Comparison of ENCODE assay signal across 21 cellular contexts in genomic region chr16:27066655-27067054, GRCh38. TPM values are rescaled to one million over a fixed set of nuclear protein-coding genes. Genes with fewer than 3 reads are reported as not detected.
DNase-seq lines count a peak whose midpoint lies in the region; ATAC-seq and TF ChIP-seq lines count a peak whose summit lies in the region.
"Had no signal": no experiment of that assay in that cellular context is flagged by ENCODE, and none has a peak within 500 bp of the region (broad histone marks: within the 10 kb centered on the region; RNA-seq: fewer than 3 reads in every experiment).

TSS of gene C16orf82 (plus strand) at chr16:27066927.

- H3K79me2 ChIP-seq in parathyroid adenoma: no peaks in the 10 kb centered on the region

- H3K27ac ChIP-seq in coronary artery (no peak within 1 kb of the TSS), mesenchymal stem cell (ENCODE audit: low read length, poor library complexity, severe bottlenecking) (no peak within 1 kb of the TSS), parathyroid adenoma (no peak within 1 kb of the TSS), esophagus squamous epithelium (no peak within 1 kb of the TSS)
- H3K27ac ChIP-seq: SJCRH30 had no signal

- peak within 1 kb of the TSS; percentile 47 for H4K91ac ChIP-seq in mesenchymal stem cell (ENCODE audit: low read length)

- H2BK5ac ChIP-seq in mesenchymal stem cell (ENCODE audit: low read depth, low read length, poor library complexity, severe bottlenecking): no peak within 1 kb of the TSS

- H3K9me3 ChIP-seq in NT2/D1 (ENCODE audit: insufficient read depth, low read length) (no peaks in the 10 kb centered on the region), mesenchymal stem cell (ENCODE audit: control insufficient read depth, low read length) (no peaks in the 10 kb centered on the region), parathyroid adenoma (ENCODE audit: control insufficient read depth, low read length) (no peaks in the 10 kb centered on the region), esophagus squamous epithelium (no peaks in the 10 kb centered on the region)
- H3K9me3 ChIP-seq: Caco-2, SJCRH30 had no signal

- 72% methylated on average over 6 of the region's 6 CpGs for WGBS in mesenchymal stem cell
- WGBS in esophagus squamous epithelium, 2 donors: 76 to 79% methylated on average over 3 of the region's 6 CpGs

- H3K4me2 ChIP-seq in mesenchymal stem cell (ENCODE audit: low read length, poor library complexity, severe bottlenecking): no peak within 1 kb of the TSS
- no peak within 1 kb of the TSS for H3K4me2 ChIP-seq in parathyroid adenoma (ENCODE audit: low read length)

- no peak within 1 kb of the TSS for H4K8ac ChIP-seq in mesenchymal stem cell (ENCODE audit: low read length)

- no peak within 1 kb of the TSS for H3K23ac ChIP-seq in mesenchymal stem cell (ENCODE audit: low read length in 2 of 2)

- H3K36me3 ChIP-seq in NT2/D1 (ENCODE audit: insufficient read depth, insufficient read length, low read length): no peaks in the 10 kb centered on the region
- H3K36me3 ChIP-seq in mesenchymal stem cell (ENCODE audit: control insufficient read depth in 1 of 2, insufficient read depth in 2 of 2, low read depth in 1 of 2, low read length in 2 of 2): no peaks in the 10 kb centered on the region
- no peaks in the 10 kb centered on the region for H3K36me3 ChIP-seq in parathyroid adenoma (ENCODE audit: control insufficient read depth, insufficient read depth, low read length)
- no peaks in the 10 kb centered on the region for H3K36me3 ChIP-seq in esophagus squamous epithelium
- H3K36me3 ChIP-seq: SJCRH30 had no signal

- no peaks in the 10 kb centered on the region for H3K79me1 ChIP-seq in mesenchymal stem cell (replicated peaks; ENCODE audit: low read length, poor library complexity, severe bottlenecking)

- no peak within 1 kb of the TSS for H2BK12ac ChIP-seq in mesenchymal stem cell (ENCODE audit: low read length in 2 of 2)

- intact Hi-C loops in esophagus squamous epithelium (cut with DNase I): no loop called here

- ATAC-seq in HG02588 (IDR thresholded peaks at IDR 0.05; ENCODE audit: unreplicated experiment): no peak
- ATAC-seq: CD8-positive, alpha-beta T cell; PC-3; Right ventricle myocardium inferior had no signal

- H3K4me3 ChIP-seq in NT2/D1 (ENCODE audit: insufficient read length, low read depth): no peak within 1 kb of the TSS
- peak within 1 kb of the TSS; percentile 21 for H3K4me3 ChIP-seq in coronary artery
- H3K4me3 ChIP-seq in mesenchymal stem cell (ENCODE audit: insufficient read depth in 1 of 2, low read depth in 1 of 2, low read length in 2 of 2): no peak within 1 kb of the TSS
- H3K4me3 ChIP-seq in parathyroid adenoma (ENCODE audit: low read depth, low read length): no peak within 1 kb of the TSS
- no peak within 1 kb of the TSS for H3K4me3 ChIP-seq in esophagus squamous epithelium
- H3K4me3 ChIP-seq: SJCRH30 had no signal

- H3K4me1 ChIP-seq in NT2/D1 (ENCODE audit: insufficient read depth, insufficient read length) (peaks cover 5% of the 10 kb centered on the region), mesenchymal stem cell (ENCODE audit: control insufficient read depth, insufficient read depth, low read depth, low read length) (no peaks in the 10 kb centered on the region), parathyroid adenoma (no peaks in the 10 kb centered on the region), esophagus squamous epithelium (no peaks in the 10 kb centered on the region)
- H3K4me1 ChIP-seq: Caco-2, SJCRH30 had no signal

- H2AK5ac ChIP-seq in mesenchymal stem cell (ENCODE audit: low read length, severe bottlenecking): no peak within 1 kb of the TSS

- H3K9ac ChIP-seq in NT2/D1 (ENCODE audit: insufficient read length, low read depth) (peak within 1 kb of the TSS; percentile 3), mesenchymal stem cell (ENCODE audit: low read length) (no peak within 1 kb of the TSS), parathyroid adenoma (no peak within 1 kb of the TSS)

- H3K27me3 ChIP-seq in NT2/D1 (ENCODE audit: insufficient read depth, insufficient read length) (no peaks in the 10 kb centered on the region), mesenchymal stem cell (ENCODE audit: control insufficient read depth in 1 of 2, insufficient read depth in 1 of 2, low read length in 2 of 2) (peaks cover 0 to 37% of the 10 kb centered on the region in 2 experiments), parathyroid adenoma (ENCODE audit: control insufficient read depth, insufficient read depth, low read length) (no peaks in the 10 kb centered on the region), esophagus squamous epithelium (peaks cover 0 to 18% (median 0%) of the 10 kb centered on the region in 4 donors)
- H3K27me3 ChIP-seq: SJCRH30 had no signal

- H3K18ac ChIP-seq in mesenchymal stem cell (ENCODE audit: low read depth in 1 of 2, low read length in 2 of 2): peak within 1 kb of the TSS in 1 of 2 experiments; percentile 16

- H2BK15ac ChIP-seq in mesenchymal stem cell (ENCODE audit: low read depth, poor library complexity, severe bottlenecking): no peak within 1 kb of the TSS

- H2AFZ ChIP-seq in mesenchymal stem cell (ENCODE audit: low read depth, low read length) (no peak within 1 kb of the TSS), parathyroid adenoma (peak within 1 kb of the TSS; percentile 20)

- TF ChIP-seq CTCF in coronary artery (IDR thresholded peaks at IDR 0.05): no peak
- no peak for TF ChIP-seq CTCF in parathyroid adenoma (IDR thresholded peaks at IDR 0.05)
- no peak for TF ChIP-seq CTCF in esophagus squamous epithelium (IDR thresholded peaks at IDR 0.05)

- no peak for DNase-seq in NT2/D1 (ENCODE audit: low read depth, low spot score)
- no peak for DNase-seq in coronary artery (ENCODE audit: low spot score)
- DNase-seq in mesenchymal stem cell: no peak
- no peak for DNase-seq in NCI-H128 (lab: John Stamatoyannopoulos, UW; ENCODE audit: unreplicated experiment)
- no peak for DNase-seq in esophagus squamous epithelium (lab: John Stamatoyannopoulos, UW)
- DNase-seq: C1 segment of cervical spinal cord; Caco-2; CD8-positive, alpha-beta T cell; Kasumi-1; NCI-H1105 treated with DMSO at 0.1 percent for 48 hours; NCI-H2029; NCI-H2171; NCI-H345; PC-3; SJCRH30 had no signal

- no peak within 1 kb of the TSS for H3K4ac ChIP-seq in mesenchymal stem cell (ENCODE audit: low read depth in 1 of 2, low read length in 2 of 2)

- peak within 1 kb of the TSS in 1 of 2 experiments; percentile 70 for H3K14ac ChIP-seq in mesenchymal stem cell (ENCODE audit: low read length in 2 of 2)

- TF ChIP-seq POLR2A in esophagus squamous epithelium (IDR thresholded peaks at IDR 0.05): no peak

- H2BK120ac ChIP-seq in mesenchymal stem cell (ENCODE audit: low read depth, low read length): no peak within 1 kb of the TSS

RNA-seq across cellular contexts. Expression of gene C16orf82, which starts in this region (rescaled TPM):
- polyA plus RNA-seq in mesenchymal stem cell (2013, experiment 1 of 2): not detected
- not detected for polyA plus RNA-seq in mesenchymal stem cell (2013, experiment 2 of 2)
- not detected for total RNA-seq in esophagus squamous epithelium
- total RNA-seq: A673; Caco-2; CD8-positive, alpha-beta T cell; HT-29; M059J; PC-3; Right ventricle myocardium inferior; SJCRH30 had no signal
